12 cellular contexts compared by ENCODE assay signal in the genomic region with DNA sequence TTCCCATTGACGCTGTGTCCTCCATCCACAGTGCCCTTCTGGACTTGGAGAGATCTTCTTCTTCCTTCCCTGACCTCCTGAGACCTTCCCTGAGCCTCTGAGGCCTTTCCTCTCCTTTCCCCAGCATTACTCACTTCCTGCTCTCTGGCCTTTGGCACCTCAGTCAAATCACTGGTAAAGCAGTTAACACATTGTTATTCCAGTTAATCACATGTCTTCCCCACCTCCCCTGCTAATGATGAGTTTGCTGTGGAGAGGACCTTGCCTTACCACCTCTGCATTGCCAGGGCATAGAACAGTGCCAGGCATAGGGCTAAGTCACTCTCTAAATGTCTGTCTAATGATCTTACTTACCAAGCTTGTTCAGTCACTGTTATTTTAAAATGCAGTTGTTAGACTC.
DNase-seq lines count a peak whose midpoint lies in the region; TF ChIP-seq lines count a peak whose summit lies in the region.
"Had no signal": no experiment of that assay in that cellular context is flagged by ENCODE, and none has a peak within 500 bp of the region (broad histone marks: within the 10 kb centered on the region; RNA-seq: fewer than 3 reads in every experiment).

No MANE protein-coding gene starts in this region.

- CTCF ChIA-PET in mammary epithelial cell (lab: Charles Lee; ENCODE audit: low non-redundant PET), result no interaction called here

- in situ Hi-C loops in ACHN (cut with HindIII; ENCODE audit: low pct_ligation_motif_present, low pct_unique_long_range_greater_than_20kb, low sequenced_read_pairs) (loop anchor here (25.0 kb wide), 1 partner anchor 284 kb away; no protein-coding TSS in a partner anchor), mammary epithelial cell (cut with MboI; ENCODE audit: low sequenced_read_pairs in 2 of 2) (loop anchor here in 1 of 2 donors (5.0 kb wide), 1 partner anchor 109 kb away; no protein-coding TSS in a partner anchor)

- no peak overlapping the region for H3K27ac ChIP-seq in mammary epithelial cell (ENCODE audit: insufficient read depth, low read depth, low read length)
- H3K27ac ChIP-seq: C4-2B had no signal

- no peaks in the 10 kb centered on the region for H3K36me3 ChIP-seq in mammary epithelial cell (ENCODE audit: insufficient read depth, low read length)

- DNase-seq in ACHN (peak; percentile 57), HK-2 (ENCODE audit: unreplicated experiment) (peak; percentile 48), mammary epithelial cell (peak; percentile 47), kidney glomerular epithelial cell (lab: John Stamatoyannopoulos, UW) (peak; percentile 70), NCI-H446 treated with DMSO at 0.1 percent for 48 hours (lab: John Stamatoyannopoulos, UW) (no peak), NCI-H748 treated with DMSO at 0.1 percent for 48 hours (lab: John Stamatoyannopoulos, UW) (no peak), NCI-H526 treated with DMSO at 0.1 percent for 48 hours (lab: John Stamatoyannopoulos, UW) (no peak)
- no peak for DNase-seq in activated CD4-positive, CD25-positive, alpha-beta regulatory T cell (lab: John Stamatoyannopoulos, UW)
- DNase-seq: activated gamma-delta T cell; NCI-H2227 treated with DMSO at 0.1 percent for 48 hours; stimulated activated CD4-positive, alpha-beta T cell treated with anti-CD3 and anti-CD28 coated beads, Interleukin-1b, Interleukin-23, amount 100 ng/mL, for 48 hours had no signal

- no peaks in the 10 kb centered on the region for H3K9me3 ChIP-seq in mammary epithelial cell (replicated peaks; ENCODE audit: insufficient read depth, low read length)

- H3K79me2 ChIP-seq in mammary epithelial cell (ENCODE audit: insufficient read depth, low read length), result no peaks in the 10 kb centered on the region

- WGBS in mammary epithelial cell (ENCODE audit: low coverage, missing lambda C conversion rate), result 100% methylated on average over 1 of the region's 1 CpG

- TF ChIP-seq CTCF in mammary epithelial cell (conservative IDR thresholded peaks at IDR 0.05 in 1 of 2, IDR thresholded peaks at IDR 0.05 in 1 of 2; ENCODE audit: extremely low read depth in 1 of 2, insufficient read depth in 1 of 2, low read depth in 1 of 2, low read length in 2 of 2), result no peak

- dilution Hi-C loops in mammary epithelial cell (cut with HindIII; ENCODE audit: low sequenced_read_pairs), result loop anchor here (10.0 kb wide), 1 partner anchor 61 kb away; no protein-coding TSS in a partner anchor

- H4K20me1 ChIP-seq in mammary epithelial cell (ENCODE audit: insufficient read depth, low read length), result no peaks in the 10 kb centered on the region

- BruUV-seq in mammary epithelial cell (replicated peaks; lab: Mats Ljungman, UMichigan), result no TSS peak

- peak overlapping the region; percentile 1 for H2AFZ ChIP-seq in mammary epithelial cell (ENCODE audit: low read depth, low read length)

- H3K27me3 ChIP-seq in mammary epithelial cell (ENCODE audit: insufficient read depth, low read length), result no peaks in the 10 kb centered on the region

- H3K4me3 ChIP-seq in mammary epithelial cell (replicated peaks in 1 of 3; ENCODE audit: insufficient read depth in 1 of 3, low read depth in 2 of 3, low read length in 3 of 3), result no peak overlapping the region

- H3K9ac ChIP-seq in mammary epithelial cell (ENCODE audit: insufficient read depth, low read length), result no peak overlapping the region

- H3K4me1 ChIP-seq in mammary epithelial cell (ENCODE audit: insufficient read depth, low read length), result peaks cover 12% of the 10 kb centered on the region

- H3K4me2 ChIP-seq in mammary epithelial cell (ENCODE audit: insufficient read depth, low read depth, low read length), result no peak overlapping the region

- intact Hi-C loops in mammary epithelial cell (cut with micrococcal nuclease), result no loop called here

Comparison
In these comparisons a context has a peak if more than half of its experiments do, and no peak if none do; other contexts are left out.
1. DNase-seq: peak in ACHN (single experiment), HK-2 (single experiment), mammary epithelial cell (single experiment) and kidney glomerular epithelial cell (single experiment); none in NCI-H446 treated with DMSO at 0.1 percent for 48 hours (single experiment), activated CD4-positive, CD25-positive, alpha-beta regulatory T cell (0 of 4), NCI-H748 treated with DMSO at 0.1 percent for 48 hours (single experiment) and NCI-H526 treated with DMSO at 0.1 percent for 48 hours (single experiment).